Comparison of ENCODE assay signal across 1 cellular context in the genomic region with DNA sequence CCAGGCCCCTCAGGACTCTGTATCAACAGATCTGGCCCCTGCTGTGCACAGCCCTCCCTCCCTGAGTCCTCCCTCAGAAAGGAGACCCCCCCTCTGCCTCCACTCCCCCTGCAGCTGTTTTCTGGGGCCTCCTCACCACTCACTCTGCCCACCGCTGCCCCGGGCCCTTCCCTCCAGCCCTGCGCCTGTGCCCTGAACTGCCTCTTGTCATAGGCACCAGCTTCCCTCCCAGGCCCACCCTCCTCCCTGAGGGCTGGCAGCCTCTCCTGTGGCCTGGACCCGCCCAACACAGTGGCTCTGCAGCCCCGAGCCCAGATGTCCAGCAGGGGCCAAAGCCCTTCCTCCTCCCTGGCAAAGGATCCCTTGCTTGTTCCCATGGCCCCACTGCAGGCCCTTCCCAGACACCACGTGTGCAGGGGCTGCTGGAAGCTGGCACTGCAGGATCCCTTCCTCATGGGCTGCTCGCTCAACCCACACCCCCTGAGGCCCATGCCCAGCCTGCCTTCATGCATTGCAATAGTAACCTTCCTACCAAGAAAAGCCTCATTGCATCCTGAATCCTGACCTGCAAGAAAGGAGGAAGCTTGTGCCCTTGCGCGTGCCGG.
TF ChIP-seq lines count a peak whose summit lies in the region.

No MANE protein-coding gene starts in this region.

TF ChIP-seq in WTC11, 78 proteins besides CTCF, POLR2A, EP300 and RAD21 (continued from another document):
- no peak for TF ChIP-seq AFF4 (CRISPR knock-in tag; IDR thresholded peaks at IDR 0.05; ENCODE audit: borderline replicate concordance)
- no peak for TF ChIP-seq NR1H2 (CRISPR knock-in tag; IDR thresholded peaks at IDR 0.05)
